Comparison of ENCODE assay signal across 9 cellular contexts in the genomic region with DNA sequence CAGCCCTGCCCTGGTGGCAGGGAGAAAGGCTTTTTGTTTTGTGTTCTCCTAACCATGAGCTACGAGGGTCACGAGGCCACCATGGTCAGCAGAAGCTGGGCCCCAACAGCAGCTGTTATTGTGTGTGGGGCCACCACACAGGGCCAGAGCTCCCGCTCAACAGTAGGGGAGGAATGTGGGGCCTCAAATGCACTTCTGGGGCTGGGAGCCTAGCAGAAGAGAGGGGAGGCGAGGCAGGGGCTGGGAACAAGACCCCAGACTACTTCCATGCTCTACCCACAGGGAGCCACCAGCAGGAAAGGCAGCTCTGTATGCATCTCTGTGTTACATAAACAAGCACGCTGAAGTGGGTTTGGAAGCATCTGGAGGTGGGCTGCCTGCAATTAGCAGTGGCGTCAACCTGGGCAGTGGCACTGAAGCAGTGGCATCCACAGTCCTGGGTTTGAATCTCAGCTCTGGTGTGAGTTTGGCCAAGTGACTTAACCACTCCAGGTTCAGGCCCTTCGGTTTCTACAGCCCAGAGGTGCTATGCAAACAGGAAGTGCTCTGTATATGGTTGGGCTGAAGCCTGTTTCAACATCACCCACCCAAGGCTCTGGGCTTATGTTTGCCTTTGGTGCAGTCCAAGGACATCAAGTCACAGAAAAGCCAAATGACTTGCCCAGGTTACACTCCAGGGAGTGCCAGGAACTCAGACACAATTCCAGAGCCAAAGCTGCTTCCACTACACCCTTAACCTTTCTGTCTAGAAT. TPM values are rescaled to one million over a fixed set of nuclear protein-coding genes. Genes with fewer than 3 reads are reported as not detected.
DNase-seq lines count a peak whose midpoint lies in the region; ATAC-seq and TF ChIP-seq lines count a peak whose summit lies in the region.
"Had no signal": no experiment of that assay in that cellular context is flagged by ENCODE, and none has a peak within 500 bp of the region (broad histone marks: within the 10 kb centered on the region; RNA-seq: fewer than 3 reads in every experiment).

No MANE protein-coding gene starts in this region.

- H3K4me1 ChIP-seq in ascending aorta (peaks cover 8 to 13% of the 10 kb centered on the region in 2 donors), left lung (peaks cover 15 to 32% of the 10 kb centered on the region in 2 donors), tibial nerve (peaks cover 0 to 61% (median 32%) of the 10 kb centered on the region in 4 donors)

- H3K36me3 ChIP-seq in ascending aorta (peaks cover 3 to 6% of the 10 kb centered on the region in 2 donors), left lung (peaks cover 0 to 16% of the 10 kb centered on the region in 2 donors), tibial nerve (peaks cover 0 to 5% (median 0%) of the 10 kb centered on the region in 3 donors)

- H3K27me3 ChIP-seq in ascending aorta: no peaks in the 10 kb centered on the region
- no peaks in the 10 kb centered on the region for H3K27me3 ChIP-seq in left lung
- no peaks in the 10 kb centered on the region for H3K27me3 ChIP-seq in tibial nerve

- peak; percentile 73 for DNase-seq in SIG-M5 treated with dmso at 0.1 percent for 504 hours (lab: John Stamatoyannopoulos, UW; ENCODE audit: unreplicated experiment)
- no peak for DNase-seq in SIG-M5 (lab: John Stamatoyannopoulos, UW)
- no peak for DNase-seq in ascending aorta (ENCODE audit: low spot score in 2 of 2)
- peak in 1 of 2 donors; percentile 58 for DNase-seq in left lung
- DNase-seq in tibial nerve (ENCODE audit: low spot score in 2 of 2): no peak
- DNase-seq in SW 1271 (lab: John Stamatoyannopoulos, UW): no peak
- DNase-seq in A172 (ENCODE audit: low spot score): no peak
- DNase-seq: activated T-cell treated with anti-CD3 and anti-CD28 coated beads, Interleukin-2, amount 50 U/mL, for 72 hours had no signal

- TF ChIP-seq POLR2A in tibial nerve (IDR thresholded peaks at IDR 0.05): peak in 1 of 2 donors; percentile 48

- peak in 1 of 2 donors; percentile 60 for TF ChIP-seq EP300 in tibial nerve (IDR thresholded peaks at IDR 0.05)

- H3K9me3 ChIP-seq in ascending aorta: no peaks in the 10 kb centered on the region
- no peaks in the 10 kb centered on the region for H3K9me3 ChIP-seq in left lung
- no peaks in the 10 kb centered on the region for H3K9me3 ChIP-seq in tibial nerve

- TF ChIP-seq CTCF in ascending aorta (IDR thresholded peaks at IDR 0.05) (no peak), left lung (IDR thresholded peaks at IDR 0.05) (no peak), tibial nerve (IDR thresholded peaks at IDR 0.05) (no peak)

- ATAC-seq in left lung: peak; percentile 91
- no peak for ATAC-seq in GM19455 (IDR thresholded peaks at IDR 0.05; ENCODE audit: unreplicated experiment)

- H3K27ac ChIP-seq in ascending aorta (peak overlapping the region; percentile 45 to 56), left lung (peak overlapping the region; percentile 73 to 76), tibial nerve (peak overlapping the region; percentile 67 to 89 (median 81))

- 57 to 59% methylated on average over 7 of the region's 7 CpGs for WGBS in tibial nerve, 2 donors

- H3K4me3 ChIP-seq in ascending aorta (no peak overlapping the region), left lung (no peak overlapping the region), tibial nerve (no peak overlapping the region)

- intact Hi-C loops in ascending aorta (cut with DNase I): no loop called here
- intact Hi-C loops in left lung (cut with DNase I): no loop called here

RNA-seq across cellular contexts. Expression of gene GLTP, which starts 16.2 kb away (rescaled TPM):
- total RNA-seq in ascending aorta: 105 TPM
- total RNA-seq in left lung: 10 to 100 TPM; 37.1 to 43.3 TPM
- 10 to 100 TPM; 42.0 to 71.7 (median 49.7) TPM for total RNA-seq in tibial nerve
- total RNA-seq in A172 (2014; rRNA removed; shearing (Covaris generic)): 37.9 and 39.1 TPM in 2 replicates

RNA-seq across cellular contexts. Expression of gene TRPV4, which starts 30.9 kb away (rescaled TPM):
- not detected for total RNA-seq in ascending aorta
- 1 to 10 TPM; 2.2 to 3.2 TPM for total RNA-seq in left lung
- 1 to 10 TPM in 2 of 4 donors, under 1 TPM in 2; 0.42 to 3.0 (median 1.4) TPM for total RNA-seq in tibial nerve
- not detected in 2 replicates for total RNA-seq in A172 (2014; rRNA removed; shearing (Covaris generic))
- total RNA-seq: activated T-cell treated with anti-CD3 and anti-CD28 coated beads, Interleukin-2, amount 50 U/mL, for 72 hours had no signal

RNA-seq across cellular contexts. Expression of gene TCHP, which starts 35.9 kb away (rescaled TPM):
- total RNA-seq in ascending aorta: 4.2 TPM
- 10 to 100 TPM; 15.4 to 15.6 TPM for total RNA-seq in left lung
- total RNA-seq in tibial nerve: 10 to 100 TPM; 11.4 to 39.6 (median 21.1) TPM
- total RNA-seq in A172 (2014; rRNA removed; shearing (Covaris generic)): 17.6 and 21.9 TPM in 2 replicates
